Comparison of ENCODE assay signal across 8 cellular contexts in the genomic region with DNA sequence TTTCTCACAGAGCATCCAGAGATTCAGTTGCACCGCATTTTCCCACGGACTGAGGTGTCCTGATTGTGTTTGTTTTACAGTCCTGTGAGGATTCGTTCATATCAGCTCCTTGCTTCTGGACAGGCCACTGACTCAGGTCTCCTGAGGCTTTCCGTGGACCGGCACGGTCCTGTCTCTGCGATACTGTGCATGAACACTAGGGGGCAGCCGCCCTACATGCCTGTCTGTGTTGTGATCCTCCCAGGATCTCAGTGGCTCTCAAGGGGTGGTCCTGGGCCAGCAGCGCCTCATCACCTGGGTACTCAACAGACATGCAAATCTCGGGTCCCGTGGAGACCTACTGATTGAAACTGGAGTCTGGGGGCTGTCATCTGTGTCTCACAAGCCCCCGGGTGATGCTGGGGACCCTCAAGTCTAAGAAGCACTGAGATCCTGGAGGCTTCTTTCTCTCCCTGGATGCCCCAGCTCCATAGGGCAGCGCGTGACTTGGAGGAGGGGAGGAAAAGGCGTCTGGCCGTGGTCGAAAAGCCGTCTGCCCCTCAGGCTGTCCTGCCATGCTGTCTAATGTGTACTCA. TPM values are rescaled to one million over a fixed set of nuclear protein-coding genes. Genes with fewer than 3 reads are reported as not detected.
DNase-seq lines count a peak whose midpoint lies in the region; ATAC-seq and TF ChIP-seq lines count a peak whose summit lies in the region.

No MANE protein-coding gene starts in this region.

- DNase-seq in AML-193 (lab: John Stamatoyannopoulos, UW) (peak; percentile 46 to 53), OCI-M2 (lab: John Stamatoyannopoulos, UW; ENCODE audit: unreplicated experiment) (peak; percentile 15), activated T-cell treated with anti-CD3 and anti-CD28 coated beads for 48 hours (ENCODE audit: low read depth) (peak; percentile 82), esophagus muscularis mucosa (ENCODE audit: extremely low spot score) (peak; percentile 98)
- peak; percentile 62 to 87 (median 76) for DNase-seq in naive thymus-derived CD8-positive, alpha-beta T cell
- DNase-seq in stimulated activated CD8-positive, alpha-beta memory T cell treated with anti-CD3 and anti-CD28 coated beads, Interleukin-7, amount 100 ng/mL, for 4 hours (ENCODE audit: low read depth in 2 of 2) = peak; percentile 67 to 69

- POLR2A ChIA-PET in naive thymus-derived CD8-positive, alpha-beta T cell (lab: Charles Lee) = interaction anchor here (0.7 to 1.6 kb wide), 2 partner anchors 220 to 230 kb away, joined by 4 read pairs; no protein-coding TSS in a partner anchor

- peak in 2 of 3 experiments; percentile 94 to 99 for TF ChIP-seq CTCF in esophagus muscularis mucosa (IDR thresholded peaks at IDR 0.05)

- H3K4me3 Mint-ChIP-seq in naive thymus-derived CD8-positive, alpha-beta T cell = no peak overlapping the region

- H3K9me3 ChIP-seq in esophagus muscularis mucosa = no peaks in the 10 kb centered on the region

- peak overlapping the region in 2 of 10 donors; percentile 3 to 40 for H3K27ac Mint-ChIP-seq in naive thymus-derived CD8-positive, alpha-beta T cell

- no peaks in the 10 kb centered on the region for H3K9me3 Mint-ChIP-seq in naive thymus-derived CD8-positive, alpha-beta T cell

- no peaks in the 10 kb centered on the region for H3K36me3 ChIP-seq in esophagus muscularis mucosa

- H3K27me3 Mint-ChIP-seq in naive thymus-derived CD8-positive, alpha-beta T cell = peaks cover 0 to 3% (median 0%) of the 10 kb centered on the region in 5 donors

- ATAC-seq in GM18907 (IDR thresholded peaks at IDR 0.05; ENCODE audit: unreplicated experiment) (peak; percentile 57), HG03469 (IDR thresholded peaks at IDR 0.05; ENCODE audit: unreplicated experiment) (peak; percentile 45)
- ATAC-seq in naive thymus-derived CD8-positive, alpha-beta T cell = peak; percentile 86 to 87

- H3K27me3 ChIP-seq in esophagus muscularis mucosa = no peaks in the 10 kb centered on the region

- WGBS in esophagus muscularis mucosa = 16% methylated on average over 18 of the region's 18 CpGs

- H3K4me3 ChIP-seq in esophagus muscularis mucosa = no peak overlapping the region

- intact Hi-C loops in esophagus muscularis mucosa (cut with DNase I) = loop anchor here (1.0 to 2.0 kb wide), 2 partner anchors 146 to 220 kb away; no protein-coding TSS in a partner anchor

- no peaks in the 10 kb centered on the region for H3K36me3 Mint-ChIP-seq in naive thymus-derived CD8-positive, alpha-beta T cell

- TF ChIP-seq EP300 in esophagus muscularis mucosa (IDR thresholded peaks at IDR 0.05) = no peak

- H3K4me1 Mint-ChIP-seq in naive thymus-derived CD8-positive, alpha-beta T cell = peaks cover 0 to 5% (median 3%) of the 10 kb centered on the region in 4 donors

- H3K4me1 ChIP-seq in esophagus muscularis mucosa = peaks cover 10 to 19% (median 14%) of the 10 kb centered on the region in 4 donors

- peak overlapping the region in 1 of 4 donors; percentile 52 for H3K27ac ChIP-seq in esophagus muscularis mucosa (replicated peaks in 1 of 4)

- TF ChIP-seq POLR2A in esophagus muscularis mucosa (IDR thresholded peaks at IDR 0.05; ENCODE audit: low read depth) = no peak

RNA-seq across cellular contexts. Expression of a gene that starts 28.9 kb away (rescaled TPM):
- total RNA-seq in esophagus muscularis mucosa = 10 to 100 TPM in 1 of 4 donors, 1 to 10 TPM in 3; 2.5 to 56.2 (median 6.4) TPM
- total RNA-seq in naive thymus-derived CD8-positive, alpha-beta T cell = not detected
- not detected for polyA plus RNA-seq in naive thymus-derived CD8-positive, alpha-beta T cell

Comparison
In these comparisons a context has a peak if more than half of its experiments do, and no peak if none do; other contexts are left out.
1. DNase-seq: peak in every context shown above with its lines; median percentile 98 in esophagus muscularis mucosa; 82 in activated T-cell treated with anti-CD3 and anti-CD28 coated beads for 48 hours; 76 in naive thymus-derived CD8-positive, alpha-beta T cell; 68 in stimulated activated CD8-positive, alpha-beta memory T cell treated with anti-CD3 and anti-CD28 coated beads, Interleukin-7, amount 100 ng/mL, for 4 hours; 50 in AML-193; 15 in OCI-M2.